12 cellular contexts compared by ENCODE assay signal in the genomic region with DNA sequence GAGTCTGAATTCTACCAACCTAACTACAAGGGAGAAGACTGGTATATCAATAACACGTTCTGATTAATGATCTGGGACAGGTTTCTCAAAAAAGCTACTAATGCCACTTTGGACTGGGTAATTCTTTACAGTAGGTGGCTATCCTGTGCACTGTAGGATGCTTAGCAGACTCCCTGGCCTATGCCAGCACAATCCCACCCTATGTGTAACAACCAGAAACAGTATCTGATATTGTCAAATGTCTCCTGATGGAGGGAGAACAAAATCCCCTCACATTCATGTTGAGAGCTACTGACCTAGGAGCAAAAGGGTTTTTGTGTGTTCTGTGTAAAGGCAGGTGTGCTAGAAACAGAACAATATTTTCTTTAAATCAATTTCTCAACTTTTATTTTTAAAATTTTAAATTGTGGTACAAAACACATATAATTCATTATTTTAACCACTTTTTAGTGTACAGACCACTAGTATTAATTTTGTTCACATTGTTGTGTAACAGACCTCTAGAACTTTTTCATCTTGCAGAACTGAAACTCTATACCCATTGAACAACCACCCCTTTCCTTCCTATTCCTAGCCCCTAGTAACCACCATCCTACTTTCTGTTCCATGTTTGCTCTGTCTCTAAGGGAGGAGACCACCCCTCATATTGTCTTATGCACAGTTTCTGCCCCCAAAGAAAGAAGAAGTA. TPM values are rescaled to one million over a fixed set of nuclear protein-coding genes. Genes with fewer than 3 reads are reported as not detected.
DNase-seq lines count a peak whose midpoint lies in the region; ATAC-seq and TF ChIP-seq lines count a peak whose summit lies in the region.
"Had no signal": no experiment of that assay in that cellular context is flagged by ENCODE, and none has a peak within 500 bp of the region (broad histone marks: within the 10 kb centered on the region; RNA-seq: fewer than 3 reads in every experiment).

No MANE protein-coding gene starts in this region.

- peaks cover 54% of the 10 kb centered on the region for H3K4me1 Mint-ChIP-seq in activated B cell treated with CpG ODN at 0.5 μM for 24 hours
- peaks cover 48% of the 10 kb centered on the region for H3K4me1 Mint-ChIP-seq in stimulated activated memory B cell treated with anti-CD40 and anti-IgM and Interleukin-4, amounts not matched to agents 10 μg/mL and 1 μg/mL and 100 μg/mL, for 72 hours

- no peak overlapping the region for H3K4me3 ChIP-seq in coronary artery
- H3K4me3 ChIP-seq: smooth muscle cell had no signal

- TF ChIP-seq CTCF in activated B cell treated with CpG ODN at 0.5 μM for 24 hours (IDR thresholded peaks at IDR 0.05) (no peak), coronary artery (IDR thresholded peaks at IDR 0.05) (no peak)

- DNase-seq in activated B cell treated with CpG ODN at 0.5 μM for 24 hours: no peak
- DNase-seq in coronary artery (ENCODE audit: low spot score): no peak
- DNase-seq in epidermal melanocyte (ENCODE audit: insufficient read length, low spot score): no peak
- DNase-seq in cerebellar nuclear complex (lab: John Stamatoyannopoulos, UW): no peak
- DNase-seq: activated naive CD8-positive, alpha-beta T cell treated with anti-CD3 and anti-CD28 coated beads for 36 hours; NCI-H1694; nephron progenitor cell had no signal

- H3K27ac Mint-ChIP-seq in activated B cell treated with CpG ODN at 0.5 μM for 24 hours: peak overlapping the region; percentile 54
- no peak overlapping the region for H3K27ac Mint-ChIP-seq in stimulated activated memory B cell treated with anti-CD40 and anti-IgM and Interleukin-4, amounts not matched to agents 10 μg/mL and 1 μg/mL and 100 μg/mL, for 72 hours
- H3K27ac Mint-ChIP-seq: activated naive CD8-positive, alpha-beta T cell treated with anti-CD3 and anti-CD28 coated beads for 36 hours; nephron progenitor cell; T-helper 2 cell treated with Interferon-gamma antibody and Interleukin-4, amounts not matched to agents 5 μg/mL and 100 μg/mL, for 36 hours had no signal

- H3K9me3 Mint-ChIP-seq in activated B cell treated with CpG ODN at 0.5 μM for 24 hours: peaks cover 5% of the 10 kb centered on the region
- peaks cover 4% of the 10 kb centered on the region for H3K9me3 Mint-ChIP-seq in stimulated activated memory B cell treated with anti-CD40 and anti-IgM and Interleukin-4, amounts not matched to agents 10 μg/mL and 1 μg/mL and 100 μg/mL, for 72 hours
- H3K9me3 Mint-ChIP-seq: T-helper 2 cell treated with Interferon-gamma antibody and Interleukin-4, amounts not matched to agents 5 μg/mL and 100 μg/mL, for 36 hours had no signal

- intact Hi-C loops in activated B cell treated with CpG ODN at 0.5 μM for 24 hours (cut with micrococcal nuclease): loop anchor here (10.0 kb wide), 2 partner anchors 360 to 430 kb away; partner anchors contain the start of gene STX3

- peak overlapping the region in 1 of 2 donors; percentile 72 for H3K27ac ChIP-seq in coronary artery

- no peaks in the 10 kb centered on the region for H3K36me3 Mint-ChIP-seq in activated B cell treated with CpG ODN at 0.5 μM for 24 hours (ENCODE audit: low read depth)
- H3K36me3 Mint-ChIP-seq in stimulated activated memory B cell treated with anti-CD40 and anti-IgM and Interleukin-4, amounts not matched to agents 10 μg/mL and 1 μg/mL and 100 μg/mL, for 72 hours: peaks cover 10% of the 10 kb centered on the region

- H3K27me3 Mint-ChIP-seq in activated B cell treated with CpG ODN at 0.5 μM for 24 hours: no peaks in the 10 kb centered on the region
- no peaks in the 10 kb centered on the region for H3K27me3 Mint-ChIP-seq in stimulated activated memory B cell treated with anti-CD40 and anti-IgM and Interleukin-4, amounts not matched to agents 10 μg/mL and 1 μg/mL and 100 μg/mL, for 72 hours

- ATAC-seq in GM18909 (IDR thresholded peaks at IDR 0.05; ENCODE audit: poor library complexity, unreplicated experiment) (peak; percentile 74), HG03159 (IDR thresholded peaks at IDR 0.05; ENCODE audit: unreplicated experiment) (peak; percentile 86), activated B cell treated with CpG ODN at 0.5 μM for 24 hours (ENCODE audit: low read depth) (peak; percentile 84)
- peak; percentile 88 for ATAC-seq in stimulated activated memory B cell treated with anti-CD40 and anti-IgM and Interleukin-4, amounts not matched to agents 10 μg/mL and 1 μg/mL and 100 μg/mL, for 72 hours

- CTCF ChIA-PET in activated B cell treated with CpG ODN at 0.5 μM for 24 hours (lab: Charles Lee): no interaction called here

- H3K4me3 Mint-ChIP-seq in activated B cell treated with CpG ODN at 0.5 μM for 24 hours: peak overlapping the region; percentile 7
- no peak overlapping the region for H3K4me3 Mint-ChIP-seq in stimulated activated memory B cell treated with anti-CD40 and anti-IgM and Interleukin-4, amounts not matched to agents 10 μg/mL and 1 μg/mL and 100 μg/mL, for 72 hours
- H3K4me3 Mint-ChIP-seq: activated naive CD8-positive, alpha-beta T cell treated with anti-CD3 and anti-CD28 coated beads for 36 hours; nephron progenitor cell; T-helper 2 cell treated with Interferon-gamma antibody and Interleukin-4, amounts not matched to agents 5 μg/mL and 100 μg/mL, for 36 hours had no signal

- POLR2A ChIA-PET in activated B cell treated with CpG ODN at 0.5 μM for 24 hours (lab: Charles Lee): no interaction called here

RNA-seq across cellular contexts. Expression of gene MS4A6A, which starts 2.1 kb away (rescaled TPM):
- 0.22 TPM in 1 of 2 replicates, not detected in the other for total RNA-seq in activated B cell treated with CpG ODN at 0.5 μM for 24 hours
- total RNA-seq: activated naive CD8-positive, alpha-beta T cell treated with anti-CD3 and anti-CD28 coated beads for 36 hours; smooth muscle cell had no signal

RNA-seq across cellular contexts. Expression of gene MS4A4E, which starts 58.0 kb away (rescaled TPM):
- total RNA-seq in activated B cell treated with CpG ODN at 0.5 μM for 24 hours: not detected in 2 replicates
- total RNA-seq: activated naive CD8-positive, alpha-beta T cell treated with anti-CD3 and anti-CD28 coated beads for 36 hours; smooth muscle cell had no signal
